37 cellular contexts compared by ENCODE assay signal in genomic region chr4:3473943-3474335, GRCh38. TPM values are rescaled to one million over a fixed set of nuclear protein-coding genes. Genes with fewer than 3 reads are reported as not detected.
"Had no signal": no experiment of that assay in that cellular context is flagged by ENCODE, and none has a peak within 500 bp of the region (broad histone marks: within the 10 kb centered on the region; RNA-seq: fewer than 3 reads in every experiment).

No MANE protein-coding gene starts in this region.

- DNase-seq: activated B cell treated with CpG ODN at 0.5 μM for 24 hours; activated CD4-positive, alpha-beta memory T cell treated with anti-CD3 and anti-CD28 coated beads for 36 hours; activated CD4-positive, alpha-beta T cell treated with anti-CD3 and anti-CD28 coated beads for 4 hours; activated CD4-positive, alpha-beta T cell treated with anti-CD3 and anti-CD28 coated beads, Interleukin-2, amount 50 U/mL, for 1 hour; activated CD4-positive, CD25-positive, alpha-beta regulatory T cell treated with anti-CD3 and anti-CD28 coated beads, Interleukin-2, amount 50 U/mL, for 72 hours; activated CD8-positive, alpha-beta memory T cell treated with anti-CD3 and anti-CD28 coated beads, Interleukin-2, amount 50 U/mL, for 4 hours; activated gamma-delta T cell treated with Interleukin-2 at 50 U/mL for 16 hours; activated naive CD4-positive, alpha-beta T cell treated with anti-CD3 and anti-CD28 coated beads, Interleukin-2, amount 10 ng/mL, durations not matched to agents 7 days and 5 days; activated naive CD8-positive, alpha-beta T cell treated with anti-CD3 and anti-CD28 coated beads, Interleukin-2, amount 50 U/mL, for 24 hours; activated T-cell treated with anti-CD3 and anti-CD28 coated beads for 4 hours; activated T-cell treated with anti-CD3 and anti-CD28 coated beads, Interleukin-2, amount 50 U/mL, for 4 hours; Kasumi-1; KG1; MG63; NCI-H1048; NCI-H1105 treated with DMSO at 0.1 percent for 48 hours; NCI-H1436; NCI-H1694; NCI-H1930; NCI-H2081 treated with DMSO at 0.1 percent for 48 hours; NCI-H226; NCI-H446 treated with DMSO at 0.1 percent for 48 hours; NCI-H524; NCI-H69; PC-9; SW 1271; T-helper 1 cell; T-helper 2 cell; T-helper 9 cell had no signal

- H2AFZ ChIP-seq: PC-9 had no signal

- H3K9me3 Mint-ChIP-seq: activated B cell treated with CpG ODN at 0.5 μM for 24 hours; activated CD4-positive, alpha-beta memory T cell treated with anti-CD3 and anti-CD28 coated beads for 36 hours; activated naive CD4-positive, alpha-beta T cell treated with anti-CD3 and anti-CD28 coated beads, Interleukin-2, amount 10 ng/mL, durations not matched to agents 7 days and 5 days; activated naive CD8-positive, alpha-beta T cell treated with anti-CD3 and anti-CD28 coated beads, Interleukin-2, amount 50 U/mL, for 24 hours; activated T-cell treated with anti-CD3 and anti-CD28 coated beads, Interleukin-2, amount 50 U/mL, for 4 hours; activated T-helper 1 cell treated with anti-CD3 and anti-CD28 coated beads, Interleukin-12 subunit alpha, Interleukin-12 subunit beta, Interleukin-2, Interleukin-4 antibody, amounts not matched to agents 30 ng/mL and 10 ng/mL and 1 ng/mL, durations not matched to agents 14 hours and 24 hours and 36 hours had no signal

- H3K27ac Mint-ChIP-seq: activated B cell treated with CpG ODN at 0.5 μM for 24 hours; activated CD4-positive, alpha-beta memory T cell treated with anti-CD3 and anti-CD28 coated beads for 36 hours; activated naive CD4-positive, alpha-beta T cell treated with anti-CD3 and anti-CD28 coated beads, Interleukin-2, amount 10 ng/mL, durations not matched to agents 7 days and 5 days; activated naive CD8-positive, alpha-beta T cell; activated naive CD8-positive, alpha-beta T cell treated with anti-CD3 and anti-CD28 coated beads, Interleukin-2, amount 50 U/mL, for 24 hours; activated T-helper 1 cell treated with anti-CD3 and anti-CD28 coated beads, Interleukin-12 subunit alpha, Interleukin-12 subunit beta, Interleukin-2, Interleukin-4 antibody, amounts not matched to agents 30 ng/mL and 10 ng/mL and 1 ng/mL, durations not matched to agents 14 hours and 24 hours and 36 hours; brain had no signal

- ATAC-seq: activated naive CD8-positive, alpha-beta T cell treated with anti-CD3 and anti-CD28 coated beads, Interleukin-2, amount 50 U/mL, for 24 hours; activated T-cell treated with anti-CD3 and anti-CD28 coated beads, Interleukin-2, amount 50 U/mL, for 4 hours had no signal

- H3K27me3 ChIP-seq: MG63 had no signal

- H3K4me2 ChIP-seq: PC-9 had no signal

- FAIRE-seq: bronchial epithelial cell, RCC 7860 had no signal

- H3K27ac ChIP-seq: PC-9, RWPE1, VCaP had no signal

- H3K36me3 ChIP-seq: MG63 had no signal

- H3K4me3 Mint-ChIP-seq: activated B cell treated with CpG ODN at 0.5 μM for 24 hours; activated CD4-positive, alpha-beta memory T cell treated with anti-CD3 and anti-CD28 coated beads for 36 hours; activated naive CD4-positive, alpha-beta T cell treated with anti-CD3 and anti-CD28 coated beads, Interleukin-2, amount 10 ng/mL, durations not matched to agents 7 days and 5 days; activated naive CD8-positive, alpha-beta T cell; activated naive CD8-positive, alpha-beta T cell treated with anti-CD3 and anti-CD28 coated beads, Interleukin-2, amount 50 U/mL, for 24 hours; activated T-cell treated with anti-CD3 and anti-CD28 coated beads, Interleukin-2, amount 50 U/mL, for 4 hours; activated T-helper 1 cell treated with anti-CD3 and anti-CD28 coated beads, Interleukin-12 subunit alpha, Interleukin-12 subunit beta, Interleukin-2, Interleukin-4 antibody, amounts not matched to agents 30 ng/mL and 10 ng/mL and 1 ng/mL, durations not matched to agents 14 hours and 24 hours and 36 hours; brain had no signal

- H3K4me3 ChIP-seq: MG63, PC-9 had no signal

- H3K36me3 Mint-ChIP-seq: activated CD4-positive, alpha-beta memory T cell treated with anti-CD3 and anti-CD28 coated beads for 36 hours; activated naive CD4-positive, alpha-beta T cell treated with anti-CD3 and anti-CD28 coated beads, Interleukin-2, amount 10 ng/mL, durations not matched to agents 7 days and 5 days; activated naive CD8-positive, alpha-beta T cell; brain had no signal

- H3K9me3 ChIP-seq: MG63 had no signal

- H3K27me3 Mint-ChIP-seq: activated naive CD4-positive, alpha-beta T cell treated with anti-CD3 and anti-CD28 coated beads, Interleukin-2, amount 10 ng/mL, durations not matched to agents 7 days and 5 days; activated naive CD8-positive, alpha-beta T cell had no signal

- H3K4me1 Mint-ChIP-seq: activated B cell treated with CpG ODN at 0.5 μM for 24 hours; activated naive CD4-positive, alpha-beta T cell treated with anti-CD3 and anti-CD28 coated beads, Interleukin-2, amount 10 ng/mL, durations not matched to agents 7 days and 5 days; activated naive CD8-positive, alpha-beta T cell treated with anti-CD3 and anti-CD28 coated beads, Interleukin-2, amount 50 U/mL, for 24 hours had no signal

RNA-seq across cellular contexts. Expression of gene DOK7, which starts 10.8 kb away (rescaled TPM):
- total RNA-seq: activated CD4-positive, alpha-beta memory T cell treated with anti-CD3 and anti-CD28 coated beads for 36 hours; activated T-cell treated with anti-CD3 and anti-CD28 coated beads, Interleukin-2, amount 50 U/mL, for 4 hours; activated T-helper 1 cell treated with anti-CD3 and anti-CD28 coated beads, Interleukin-12 subunit alpha, Interleukin-12 subunit beta, Interleukin-2, Interleukin-4 antibody, amounts not matched to agents 30 ng/mL and 10 ng/mL and 1 ng/mL, durations not matched to agents 14 hours and 24 hours and 36 hours had no signal

RNA-seq across cellular contexts. Expression of gene HGFAC, which starts 32.2 kb away (rescaled TPM):
- total RNA-seq: activated B cell treated with CpG ODN at 0.5 μM for 24 hours; activated CD4-positive, alpha-beta memory T cell treated with anti-CD3 and anti-CD28 coated beads for 36 hours; activated T-helper 1 cell treated with anti-CD3 and anti-CD28 coated beads, Interleukin-12 subunit alpha, Interleukin-12 subunit beta, Interleukin-2, Interleukin-4 antibody, amounts not matched to agents 30 ng/mL and 10 ng/mL and 1 ng/mL, durations not matched to agents 14 hours and 24 hours and 36 hours; bronchial epithelial cell; OCI-LY7 had no signal
